17 cellular contexts compared by ENCODE assay signal in the genomic region with DNA sequence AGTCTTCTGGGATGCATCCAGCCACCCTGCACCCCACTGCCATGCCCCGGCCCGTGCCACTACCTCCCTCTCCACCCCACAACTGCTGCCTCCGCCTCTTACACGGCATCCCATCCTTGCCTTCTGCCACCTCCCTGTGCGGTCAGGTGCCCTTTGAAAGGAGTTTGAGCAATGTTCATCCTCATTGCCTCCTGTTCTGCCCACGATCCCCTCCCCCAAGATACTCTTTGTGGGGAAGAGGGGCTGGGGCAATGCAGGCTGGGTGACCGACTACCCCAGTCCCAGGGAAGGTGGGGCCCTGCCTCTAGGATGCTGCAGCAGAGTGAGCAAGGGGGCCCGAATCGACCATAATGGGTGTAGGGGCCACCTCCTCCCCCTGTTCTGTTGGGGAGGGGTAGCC. TPM values are rescaled to one million over a fixed set of nuclear protein-coding genes. Genes with fewer than 3 reads are reported as not detected.
DNase-seq lines count a peak whose midpoint lies in the region; ATAC-seq and TF ChIP-seq lines count a peak whose summit lies in the region.
"Had no signal": no experiment of that assay in that cellular context is flagged by ENCODE, and none has a peak within 500 bp of the region (broad histone marks: within the 10 kb centered on the region; RNA-seq: fewer than 3 reads in every experiment).

No MANE protein-coding gene starts in this region.

- no peaks in the 10 kb centered on the region for H3K9me3 Mint-ChIP-seq in activated CD8-positive, alpha-beta memory T cell treated with anti-CD3 and anti-CD28 coated beads, Interleukin-2, amount 10 ng/mL, durations not matched to agents 7 days and 5 days (ENCODE audit: low read depth)
- H3K9me3 Mint-ChIP-seq in central memory CD8-positive, alpha-beta T cell: no peaks in the 10 kb centered on the region
- H3K9me3 Mint-ChIP-seq in neural progenitor cell: no peaks in the 10 kb centered on the region
- H3K9me3 Mint-ChIP-seq: CD4-positive, CD25-positive, alpha-beta regulatory T cell had no signal

- H3K9me3 ChIP-seq in neural progenitor cell (ENCODE audit: low read depth) (no peaks in the 10 kb centered on the region), vagina (no peaks in the 10 kb centered on the region)
- H3K9me3 ChIP-seq: BLaER1 treated with 17β-estradiol and CSF1 and Interleukin-3, amounts not matched to agents 10 nM and 100 nM had no signal

- H4K20me1 ChIP-seq in neural progenitor cell (ENCODE audit: low read depth): no peaks in the 10 kb centered on the region

- no peaks in the 10 kb centered on the region for H3K36me3 Mint-ChIP-seq in activated CD8-positive, alpha-beta memory T cell treated with anti-CD3 and anti-CD28 coated beads, Interleukin-2, amount 10 ng/mL, durations not matched to agents 7 days and 5 days
- no peaks in the 10 kb centered on the region for H3K36me3 Mint-ChIP-seq in central memory CD8-positive, alpha-beta T cell (ENCODE audit: insufficient read depth)
- H3K36me3 Mint-ChIP-seq in neural progenitor cell: peaks cover 6% of the 10 kb centered on the region

- peak; percentile 42 for DNase-seq in activated CD8-positive, alpha-beta memory T cell treated with anti-CD3 and anti-CD28 coated beads, Interleukin-2, amount 50 U/mL, for 48 hours
- no peak for DNase-seq in activated CD8-positive, alpha-beta memory T cell treated with anti-CD3 and anti-CD28 coated beads, Interleukin-2, amount 10 ng/mL, durations not matched to agents 7 days and 5 days
- no peak for DNase-seq in central memory CD8-positive, alpha-beta T cell (ENCODE audit: low spot score in 2 of 2)
- no peak for DNase-seq in neural progenitor cell (ENCODE audit: low spot score)
- no peak for DNase-seq in NCI-H2081 (lab: John Stamatoyannopoulos, UW)
- DNase-seq in vagina (ENCODE audit: extremely low spot score in 2 of 2): no peak
- no peak for DNase-seq in NCI-H187 treated with DMSO at 0.1 percent for 48 hours (lab: John Stamatoyannopoulos, UW)
- DNase-seq: AML-193; CD4-positive, CD25-positive, alpha-beta regulatory T cell; DMS53; GM23248; HCEC 1CT; KBM-7 had no signal

- H3K9ac ChIP-seq in neural progenitor cell: peak overlapping the region; percentile 13
- H3K9ac ChIP-seq: BLaER1 treated with 17β-estradiol and CSF1 and Interleukin-3, amounts not matched to agents 10 nM and 100 nM; GM23248 had no signal

- no peak overlapping the region for H3K27ac Mint-ChIP-seq in activated CD8-positive, alpha-beta memory T cell treated with anti-CD3 and anti-CD28 coated beads, Interleukin-2, amount 10 ng/mL, durations not matched to agents 7 days and 5 days
- H3K27ac Mint-ChIP-seq in central memory CD8-positive, alpha-beta T cell (ENCODE audit: low read depth): peak overlapping the region; percentile 17
- no peak overlapping the region for H3K27ac Mint-ChIP-seq in neural progenitor cell
- H3K27ac Mint-ChIP-seq: CD4-positive, CD25-positive, alpha-beta regulatory T cell had no signal

- H2AFZ ChIP-seq in neural progenitor cell (replicated peaks): no peak overlapping the region
- H2AFZ ChIP-seq: GM23248 had no signal

- H3K27me3 Mint-ChIP-seq in activated CD8-positive, alpha-beta memory T cell treated with anti-CD3 and anti-CD28 coated beads, Interleukin-2, amount 10 ng/mL, durations not matched to agents 7 days and 5 days: no peaks in the 10 kb centered on the region
- no peaks in the 10 kb centered on the region for H3K27me3 Mint-ChIP-seq in central memory CD8-positive, alpha-beta T cell
- H3K27me3 Mint-ChIP-seq in neural progenitor cell (ENCODE audit: insufficient read depth, low read depth): peaks cover 4% of the 10 kb centered on the region

- ATAC-seq in activated CD8-positive, alpha-beta memory T cell treated with anti-CD3 and anti-CD28 coated beads, Interleukin-2, amount 10 ng/mL, durations not matched to agents 7 days and 5 days: no peak
- no peak for ATAC-seq in central memory CD8-positive, alpha-beta T cell (replicated peaks; ENCODE audit: extremely low read depth, poor library complexity, severe bottlenecking)
- no peak for ATAC-seq in GM21737 (IDR thresholded peaks at IDR 0.05; ENCODE audit: unreplicated experiment)

- H3K79me2 ChIP-seq in neural progenitor cell (ENCODE audit: low read depth): no peaks in the 10 kb centered on the region

- H3K4me1 ChIP-seq in neural progenitor cell (no peaks in the 10 kb centered on the region), vagina (no peaks in the 10 kb centered on the region)

- H3K36me3 ChIP-seq in neural progenitor cell: no peaks in the 10 kb centered on the region
- no peaks in the 10 kb centered on the region for H3K36me3 ChIP-seq in vagina

- H3K27ac ChIP-seq in neural progenitor cell: no peak overlapping the region
- H3K27ac ChIP-seq in vagina: no peak overlapping the region
- H3K27ac ChIP-seq: 22Rv1; BLaER1 treated with 17β-estradiol and CSF1 and Interleukin-3, amounts not matched to agents 10 nM and 100 nM; GM23248; HL-60 had no signal

- no peaks in the 10 kb centered on the region for H3F3A ChIP-seq in neural progenitor cell (ENCODE audit: low read depth)

- no peak for TF ChIP-seq CTCF in neural progenitor cell (IDR thresholded peaks at IDR 0.05)
- TF ChIP-seq CTCF in vagina (IDR thresholded peaks at IDR 0.05): no peak

- no peaks in the 10 kb centered on the region for H3K4me1 Mint-ChIP-seq in activated CD8-positive, alpha-beta memory T cell treated with anti-CD3 and anti-CD28 coated beads, Interleukin-2, amount 10 ng/mL, durations not matched to agents 7 days and 5 days
- no peaks in the 10 kb centered on the region for H3K4me1 Mint-ChIP-seq in central memory CD8-positive, alpha-beta T cell
- H3K4me1 Mint-ChIP-seq in neural progenitor cell: peaks cover 7% of the 10 kb centered on the region

- H3K4me2 ChIP-seq in neural progenitor cell: no peak overlapping the region
- H3K4me2 ChIP-seq: BLaER1 treated with 17β-estradiol and CSF1 and Interleukin-3, amounts not matched to agents 10 nM and 100 nM had no signal

- H3K4me3 Mint-ChIP-seq in activated CD8-positive, alpha-beta memory T cell treated with anti-CD3 and anti-CD28 coated beads, Interleukin-2, amount 10 ng/mL, durations not matched to agents 7 days and 5 days: no peak overlapping the region
- H3K4me3 Mint-ChIP-seq in central memory CD8-positive, alpha-beta T cell: no peak overlapping the region
- no peak overlapping the region for H3K4me3 Mint-ChIP-seq in neural progenitor cell
- H3K4me3 Mint-ChIP-seq: CD4-positive, CD25-positive, alpha-beta regulatory T cell had no signal

- CTCF ChIA-PET in activated CD8-positive, alpha-beta memory T cell treated with anti-CD3 and anti-CD28 coated beads, Interleukin-2, amount 10 ng/mL, durations not matched to agents 7 days and 5 days (lab: Charles Lee): no interaction called here

- intact Hi-C loops in vagina (cut with DNase I): no loop called here

- H3K4me3 ChIP-seq in neural progenitor cell (no peak overlapping the region), vagina (no peak overlapping the region)
- H3K4me3 ChIP-seq: BLaER1 treated with 17β-estradiol and CSF1 and Interleukin-3, amounts not matched to agents 10 nM and 100 nM; GM23248 had no signal

- TF ChIP-seq POLR2A in vagina (IDR thresholded peaks at IDR 0.05): no peak

- no peaks in the 10 kb centered on the region for H3K27me3 ChIP-seq in neural progenitor cell
- H3K27me3 ChIP-seq in vagina: no peaks in the 10 kb centered on the region
- H3K27me3 ChIP-seq: BLaER1 treated with 17β-estradiol and CSF1 and Interleukin-3, amounts not matched to agents 10 nM and 100 nM had no signal

RNA-seq across cellular contexts. Expression of gene MFSD2B, which starts 8.4 kb away (rescaled TPM):
- total RNA-seq in activated CD8-positive, alpha-beta memory T cell treated with anti-CD3 and anti-CD28 coated beads, Interleukin-2, amount 10 ng/mL, durations not matched to agents 7 days and 5 days: not detected
- total RNA-seq in neural progenitor cell (ENCODE audit: low replicate concordance) (0.40 TPM in 1 of 2 replicates, not detected in the other), vagina (not detected)

RNA-seq across cellular contexts. Expression of gene WDCP, which starts 28.9 kb away (rescaled TPM):
- total RNA-seq in activated CD8-positive, alpha-beta memory T cell treated with anti-CD3 and anti-CD28 coated beads, Interleukin-2, amount 10 ng/mL, durations not matched to agents 7 days and 5 days: 10 to 100 TPM; 22.8 to 26.5 TPM
- 21.6 and 25.9 TPM in 2 replicates for total RNA-seq in neural progenitor cell (ENCODE audit: low replicate concordance)
- 5.2 TPM for total RNA-seq in vagina

RNA-seq across cellular contexts. Expression of gene FKBP1B, which starts 31.3 kb away (rescaled TPM):
- 1 to 10 TPM; 4.6 to 5.5 TPM for total RNA-seq in activated CD8-positive, alpha-beta memory T cell treated with anti-CD3 and anti-CD28 coated beads, Interleukin-2, amount 10 ng/mL, durations not matched to agents 7 days and 5 days
- total RNA-seq in neural progenitor cell (ENCODE audit: low replicate concordance) (46.0 and 58.6 TPM in 2 replicates), vagina (14.2 TPM)

RNA-seq across cellular contexts. Expression of gene SF3B6, which starts 57.9 kb away (rescaled TPM):
- total RNA-seq in activated CD8-positive, alpha-beta memory T cell treated with anti-CD3 and anti-CD28 coated beads, Interleukin-2, amount 10 ng/mL, durations not matched to agents 7 days and 5 days: 100 to 1,000 TPM in 1 of 2 experiments, 10 to 100 TPM in 1; 85.4 to 115 TPM
- 186 and 329 TPM in 2 replicates for total RNA-seq in neural progenitor cell (ENCODE audit: low replicate concordance)
- total RNA-seq in vagina: 82.3 TPM
